ENCODE assay signal across 20 cellular contexts in genomic region chr10:86951184-86951761, GRCh38. TPM values are rescaled to one million over a fixed set of nuclear protein-coding genes. Genes with fewer than 3 reads are reported as not detected.
A peak's percentile ranks its signal among the peaks of the same experiment; 100 is the strongest.
DNase-seq lines count a peak whose midpoint lies in the region; ATAC-seq and TF ChIP-seq lines count a peak whose summit lies in the region.
"Had no signal": no experiment of that assay in that cellular context is flagged by ENCODE, and none has a peak within 500 bp of the region (broad histone marks: within the 10 kb centered on the region; RNA-seq: fewer than 3 reads in every experiment).

No MANE protein-coding gene starts in this region.

- peak overlapping the region in 2 of 3 donors; percentile 97 to 99 for H3K27ac Mint-ChIP-seq in CD4-positive, CD25-positive, alpha-beta regulatory T cell
- peak overlapping the region; percentile 44 for H3K27ac Mint-ChIP-seq in T-helper 17 cell
- H3K27ac Mint-ChIP-seq: CD14-positive monocyte had no signal

- peak overlapping the region; percentile 50 for H3K27ac ChIP-seq in CD4-positive, CD25-positive, alpha-beta regulatory T cell (ENCODE audit: insufficient read depth, low read length, poor library complexity, severe bottlenecking)
- H3K27ac ChIP-seq in sigmoid colon = no peak overlapping the region
- H3K27ac ChIP-seq: KMS-11, PC-9 had no signal

- H3K4me3 Mint-ChIP-seq in CD4-positive, CD25-positive, alpha-beta regulatory T cell = peak overlapping the region in 2 of 4 donors; percentile 47 to 85
- H3K4me3 Mint-ChIP-seq in T-helper 17 cell = no peak overlapping the region
- H3K4me3 Mint-ChIP-seq: CD14-positive monocyte had no signal

- no peaks in the 10 kb centered on the region for H3K36me3 ChIP-seq in CD4-positive, CD25-positive, alpha-beta regulatory T cell (ENCODE audit: control insufficient read depth, insufficient read depth, low read length)
- H3K36me3 ChIP-seq in sigmoid colon = no peaks in the 10 kb centered on the region
- H3K36me3 ChIP-seq: MG63 had no signal

- no peak for ATAC-seq in CD4-positive, CD25-positive, alpha-beta regulatory T cell (ENCODE audit: low read depth in 2 of 2)
- ATAC-seq in T-helper 17 cell (no peak), esophagus mucosa (peak; percentile 78), GM18498 (IDR thresholded peaks at IDR 0.05; ENCODE audit: unreplicated experiment) (no peak)

- peaks cover 0 to 6% of the 10 kb centered on the region in 2 experiments for H3K9me3 ChIP-seq in CD4-positive, CD25-positive, alpha-beta regulatory T cell (ENCODE audit: control insufficient read depth in 2 of 2, low read length in 2 of 2)
- H3K9me3 ChIP-seq in T-helper 17 cell (ENCODE audit: control insufficient read depth, low read length, poor library complexity, severe bottlenecking) (no peaks in the 10 kb centered on the region), sigmoid colon (no peaks in the 10 kb centered on the region)
- H3K9me3 ChIP-seq: MG63 had no signal

- H3K27me3 ChIP-seq in CD4-positive, CD25-positive, alpha-beta regulatory T cell (ENCODE audit: control insufficient read depth, insufficient read depth, low read length) = no peaks in the 10 kb centered on the region
- H3K27me3 ChIP-seq in sigmoid colon = peaks cover 0 to 9% (median 0%) of the 10 kb centered on the region in 3 donors
- H3K27me3 ChIP-seq: MG63 had no signal

- TF ChIP-seq CTCF in sigmoid colon (IDR thresholded peaks at IDR 0.05) = no peak

- H3K27me3 Mint-ChIP-seq in CD4-positive, CD25-positive, alpha-beta regulatory T cell = no peaks in the 10 kb centered on the region
- H3K27me3 Mint-ChIP-seq in T-helper 17 cell = peaks cover 5% of the 10 kb centered on the region

- H3K4me1 Mint-ChIP-seq in CD4-positive, CD25-positive, alpha-beta regulatory T cell = peaks cover 0 to 52% (median 23%) of the 10 kb centered on the region in 4 donors
- H3K4me1 Mint-ChIP-seq in T-helper 17 cell = peaks cover 5% of the 10 kb centered on the region

- no peak for TF ChIP-seq POLR2A in sigmoid colon (IDR thresholded peaks at IDR 0.05)

- TF ChIP-seq EP300 in sigmoid colon (IDR thresholded peaks at IDR 0.05) = no peak

- peaks cover 0 to 15% (median 1%) of the 10 kb centered on the region in 7 donors for H3K9me3 Mint-ChIP-seq in CD4-positive, CD25-positive, alpha-beta regulatory T cell

- no peak for DNase-seq in CD4-positive, CD25-positive, alpha-beta regulatory T cell
- DNase-seq in T-helper 17 cell (no peak), sigmoid colon (peak; percentile 62), DMS114 treated with DMSO at 0.1 percent for 48 hours (lab: John Stamatoyannopoulos, UW; ENCODE audit: unreplicated experiment) (no peak), NCI-H524 (lab: John Stamatoyannopoulos, UW) (no peak)
- no peak for DNase-seq in activated T-cell treated with anti-CD3 and anti-CD28 coated beads, Interleukin-2, amount 50 U/mL, for 1 hour
- DNase-seq: DND-41, GF-D8, MG63, NCI-H1092 treated with DMSO at 0.1 percent for 48 hours, NCI-H1694 treated with DMSO at 0.1 percent for 48 hours, NCI-H446 treated with DMSO at 0.1 percent for 48 hours, NCI-H774 had no signal

- intact Hi-C loops in sigmoid colon (cut with DNase I) = no loop called here

- peaks cover 21% of the 10 kb centered on the region for H3K4me1 ChIP-seq in CD4-positive, CD25-positive, alpha-beta regulatory T cell (ENCODE audit: control insufficient read depth, insufficient read depth, low read length, poor library complexity, severe bottlenecking)
- peaks cover 0 to 23% (median 18%) of the 10 kb centered on the region in 4 donors for H3K4me1 ChIP-seq in sigmoid colon

- H3K4me3 ChIP-seq in CD4-positive, CD25-positive, alpha-beta regulatory T cell (ENCODE audit: low read depth, low read length) = peak overlapping the region; percentile 47
- no peak overlapping the region for H3K4me3 ChIP-seq in sigmoid colon
- H3K4me3 ChIP-seq: MG63, PC-9 had no signal

- peaks cover 13% of the 10 kb centered on the region for H3K36me3 Mint-ChIP-seq in CD4-positive, CD25-positive, alpha-beta regulatory T cell
- H3K36me3 Mint-ChIP-seq in T-helper 17 cell (ENCODE audit: low read depth) = peaks cover 3% of the 10 kb centered on the region

RNA-seq across cellular contexts. Expression of gene MMRN2, which starts 6.1 kb away (rescaled TPM):
- total RNA-seq in CD4-positive, CD25-positive, alpha-beta regulatory T cell = 0.17 TPM
- 1 to 10 TPM in 1 of 4 donors, under 1 TPM in 2, not detected in 1; 0.31 to 1.2 (median 0.36) TPM for polyA plus RNA-seq in CD4-positive, CD25-positive, alpha-beta regulatory T cell
- total RNA-seq in T-helper 17 cell = 1 to 10 TPM in 1 of 2 donors, under 1 TPM in 1; 0.42 to 1.6 TPM
- total RNA-seq in esophagus mucosa = 9.0 TPM
- 10 to 100 TPM in 3 of 4 donors, 1 to 10 TPM in 1; 8.6 to 23.3 (median 14.1) TPM for total RNA-seq in sigmoid colon
- polyA plus RNA-seq in sigmoid colon = 1 to 10 TPM in 2 of 3 donors, under 1 TPM in 1; 0.92 to 6.5 (median 1.8) TPM
- total RNA-seq: A673 had no signal

RNA-seq across cellular contexts. Expression of gene SNCG, which starts 7.1 kb away (rescaled TPM):
- total RNA-seq in CD4-positive, CD25-positive, alpha-beta regulatory T cell = not detected
- not detected for polyA plus RNA-seq in CD4-positive, CD25-positive, alpha-beta regulatory T cell
- total RNA-seq in T-helper 17 cell = not detected
- total RNA-seq in esophagus mucosa = 8.2 TPM
- 10 to 100 TPM; 24.2 to 55.0 (median 38.4) TPM for total RNA-seq in sigmoid colon
- 10 to 100 TPM in 2 of 3 donors, 1 to 10 TPM in 1; 4.6 to 24.0 (median 11.4) TPM for polyA plus RNA-seq in sigmoid colon
- total RNA-seq: A673 had no signal
- polyA plus RNA-seq: CD14-positive monocyte had no signal

RNA-seq across cellular contexts. Expression of gene ADIRF, which starts 17.0 kb away (rescaled TPM):
- not detected for total RNA-seq in CD4-positive, CD25-positive, alpha-beta regulatory T cell
- polyA plus RNA-seq in CD4-positive, CD25-positive, alpha-beta regulatory T cell = under 1 TPM in 2 of 4 donors, not detected in 2; 0.42 to 0.65 TPM
- total RNA-seq in T-helper 17 cell (under 1 TPM in 1 of 2 donors, not detected in 1; 0.42 TPM), esophagus mucosa (46.1 TPM), sigmoid colon (10 to 100 TPM; 45.3 to 98.1 (median 67.1) TPM)
- 100 to 1,000 TPM; 112 to 157 (median 118) TPM for polyA plus RNA-seq in sigmoid colon
- total RNA-seq: A673, H1 had no signal
- polyA plus RNA-seq: CD14-positive monocyte, H1 had no signal

Comparison
In these comparisons a context has a peak if more than half of its experiments do, and no peak if none do; other contexts are left out.
1. RNA of gene ADIRF, which starts 17.0 kb away (total RNA-seq): 45.3 to 98.1 TPM in sigmoid colon and 46.1 TPM in esophagus mucosa (single experiment); 0.42 TPM in T-helper 17 cell and not detected in CD4-positive, CD25-positive, alpha-beta regulatory T cell (single experiment); every median in the first group is over 10 times any median in the second.